In the genomic region with DNA sequence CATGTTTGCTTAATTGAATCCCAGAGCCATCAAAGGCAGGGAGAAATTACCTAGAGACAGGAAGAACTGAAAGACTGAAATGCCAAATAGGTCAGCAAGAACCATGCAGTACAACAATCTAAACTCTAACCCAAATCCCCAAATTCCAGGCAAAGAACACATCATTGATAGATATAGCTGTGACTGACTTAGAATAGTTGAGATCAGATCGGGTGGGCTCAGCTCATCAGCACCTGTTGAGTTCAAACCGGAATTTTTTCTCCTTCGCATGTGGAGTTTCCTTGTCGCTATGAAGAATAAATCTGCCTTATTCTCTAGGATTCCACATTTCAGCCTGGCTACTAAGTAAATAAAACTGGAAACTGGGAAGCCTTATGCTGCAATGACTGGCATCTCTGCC, we compare ENCODE assay signal across 8 cellular contexts. TPM values are rescaled to one million over a fixed set of nuclear protein-coding genes. Genes with fewer than 3 reads are reported as not detected.
DNase-seq lines count a peak whose midpoint lies in the region; ATAC-seq and TF ChIP-seq lines count a peak whose summit lies in the region.

No MANE protein-coding gene starts in this region.

- DNase-seq in activated CD4-positive, alpha-beta T cell treated with anti-CD3 and anti-CD28 coated beads, Interleukin-2, amount 10 ng/mL, durations not matched to agents 24 days and 14 days = no peak
- no peak for DNase-seq in activated CD4-positive, alpha-beta T cell treated with anti-CD3 and anti-CD28 coated beads for 1 hour
- DNase-seq in astrocyte of the cerebellum (ENCODE audit: low read depth) (no peak), lower lobe of right lung (no peak), thoracic aorta (ENCODE audit: low spot score) (no peak)

- intact Hi-C loops in activated CD4-positive, alpha-beta T cell treated with anti-CD3 and anti-CD28 coated beads, Interleukin-2, amount 10 ng/mL, durations not matched to agents 24 days and 14 days (cut with micrococcal nuclease) = loop anchor here (10.0 kb wide), 1 partner anchor 501 kb away; no protein-coding TSS in a partner anchor
- intact Hi-C loops in lower lobe of right lung (cut with DNase I) = no loop called here

- ATAC-seq in lower lobe of right lung (no peak), thoracic aorta (ENCODE audit: insufficient number of reproducible peaks, low FRiP score, low read depth) (no peak), HG02840 (IDR thresholded peaks at IDR 0.05; ENCODE audit: low FRiP score, unreplicated experiment) (no peak), GM18861 (IDR thresholded peaks at IDR 0.05; ENCODE audit: unreplicated experiment) (no peak), HG03095 (IDR thresholded peaks at IDR 0.05; ENCODE audit: unreplicated experiment) (no peak)

- no peak for TF ChIP-seq CTCF in astrocyte of the cerebellum (IDR thresholded peaks at IDR 0.05; ENCODE audit: low read depth, low read length, missing control alignments)
- no peak for TF ChIP-seq CTCF in lower lobe of right lung (IDR thresholded peaks at IDR 0.05)
- TF ChIP-seq CTCF in thoracic aorta (IDR thresholded peaks at IDR 0.05) = no peak

- peaks cover 46% of the 10 kb centered on the region for H3K4me1 Mint-ChIP-seq in activated CD4-positive, alpha-beta T cell treated with anti-CD3 and anti-CD28 coated beads, Interleukin-2, amount 10 ng/mL, durations not matched to agents 24 days and 14 days

- H3K9me3 ChIP-seq in lower lobe of right lung (no peaks in the 10 kb centered on the region), thoracic aorta (no peaks in the 10 kb centered on the region)

- peak overlapping the region; percentile 93 for H3K4me3 Mint-ChIP-seq in activated CD4-positive, alpha-beta T cell treated with anti-CD3 and anti-CD28 coated beads, Interleukin-2, amount 10 ng/mL, durations not matched to agents 24 days and 14 days

- no peaks in the 10 kb centered on the region for H3K27me3 Mint-ChIP-seq in activated CD4-positive, alpha-beta T cell treated with anti-CD3 and anti-CD28 coated beads, Interleukin-2, amount 10 ng/mL, durations not matched to agents 24 days and 14 days

- H3K4me3 ChIP-seq in astrocyte of the cerebellum (ENCODE audit: low read depth, low read length) (peak overlapping the region; percentile 91), lower lobe of right lung (peak overlapping the region; percentile 89), thoracic aorta (peak overlapping the region; percentile 94)

- peaks cover 6% of the 10 kb centered on the region for H3K9me3 Mint-ChIP-seq in activated CD4-positive, alpha-beta T cell treated with anti-CD3 and anti-CD28 coated beads, Interleukin-2, amount 10 ng/mL, durations not matched to agents 24 days and 14 days

- H3K27ac ChIP-seq in lower lobe of right lung = peak overlapping the region; percentile 93
- no peak overlapping the region for H3K27ac ChIP-seq in thoracic aorta

- H3K4me1 ChIP-seq in lower lobe of right lung = peaks cover 50% of the 10 kb centered on the region
- peaks cover 21 to 35% of the 10 kb centered on the region in 2 donors for H3K4me1 ChIP-seq in thoracic aorta (ENCODE audit: control insufficient read depth in 1 of 2, low read depth in 2 of 2)

- in situ Hi-C loops in astrocyte of the cerebellum (cut with HindIII; ENCODE audit: low sequenced_read_pairs) = no loop called here

- H3K27ac Mint-ChIP-seq in activated CD4-positive, alpha-beta T cell treated with anti-CD3 and anti-CD28 coated beads, Interleukin-2, amount 10 ng/mL, durations not matched to agents 24 days and 14 days = peak overlapping the region; percentile 39

- no peaks in the 10 kb centered on the region for H3K27me3 ChIP-seq in lower lobe of right lung (ENCODE audit: low read depth)
- no peaks in the 10 kb centered on the region for H3K27me3 ChIP-seq in thoracic aorta (replicated peaks; ENCODE audit: insufficient read depth)

- H3K36me3 Mint-ChIP-seq in activated CD4-positive, alpha-beta T cell treated with anti-CD3 and anti-CD28 coated beads, Interleukin-2, amount 10 ng/mL, durations not matched to agents 24 days and 14 days (ENCODE audit: low read depth) = peaks cover 23% of the 10 kb centered on the region

- H3K36me3 ChIP-seq in lower lobe of right lung = no peaks in the 10 kb centered on the region
- H3K36me3 ChIP-seq in thoracic aorta = no peaks in the 10 kb centered on the region

RNA-seq across cellular contexts. Expression of a gene that starts 1.4 kb away (rescaled TPM):
- total RNA-seq in activated CD4-positive, alpha-beta T cell treated with anti-CD3 and anti-CD28 coated beads, Interleukin-2, amount 10 ng/mL, durations not matched to agents 24 days and 14 days = 8.0 and 8.7 TPM in 2 replicates
- total RNA-seq in lower lobe of right lung (13.9 TPM), thoracic aorta (10 to 100 TPM in 1 of 2 donors, 1 to 10 TPM in 1; 9.1 to 10.2 TPM)

RNA-seq across cellular contexts. Expression of a gene that starts 1.8 kb away (rescaled TPM):
- 104 and 113 TPM in 2 replicates for total RNA-seq in activated CD4-positive, alpha-beta T cell treated with anti-CD3 and anti-CD28 coated beads, Interleukin-2, amount 10 ng/mL, durations not matched to agents 24 days and 14 days
- total RNA-seq in lower lobe of right lung = 24.6 TPM
- total RNA-seq in thoracic aorta = 10 to 100 TPM; 19.5 to 40.9 TPM
